Comparison of ENCODE assay signal across 32 cellular contexts in the genomic region with DNA sequence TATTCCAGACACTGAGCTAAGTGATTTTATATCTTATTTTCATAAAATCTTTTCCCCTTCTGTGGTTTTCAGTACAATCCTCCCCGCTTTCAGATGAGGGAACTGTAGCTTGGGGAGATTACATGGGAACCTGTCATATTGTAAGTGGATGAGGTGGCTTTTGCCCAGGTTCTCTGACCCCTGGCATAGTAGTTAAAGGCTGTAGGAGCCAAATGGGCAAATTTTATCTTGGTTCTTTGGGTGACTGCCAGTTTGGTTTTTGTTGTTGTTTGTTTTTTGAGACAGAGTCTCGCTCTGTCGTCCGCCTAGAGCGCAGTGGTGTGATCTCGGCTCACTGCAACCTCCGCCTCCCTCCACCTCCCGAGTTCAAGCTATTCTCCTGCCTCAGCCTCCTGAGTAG.
"Had no signal": no experiment of that assay in that cellular context is flagged by ENCODE, and none has a peak within 500 bp of the region (broad histone marks: within the 10 kb centered on the region; RNA-seq: fewer than 3 reads in every experiment).

No MANE protein-coding gene starts in this region.

- ATAC-seq: activated CD8-positive, alpha-beta T cell treated with anti-CD3 and anti-CD28 coated beads for 36 hours; activated naive CD4-positive, alpha-beta T cell treated with anti-CD3 and anti-CD28 coated beads, Interleukin-2, amount 50 U/mL, for 72 hours; activated T-cell treated with anti-CD3 and anti-CD28 coated beads, Interleukin-2, amount 50 U/mL, for 4 hours; activated T-cell treated with anti-CD3 and anti-CD28 coated beads, Interleukin-2, amount 50 U/mL, for 72 hours; activated T-helper 17 cell treated with anti-CD3 and anti-CD28 coated beads, Interleukin-2, amount 50 U/mL, for 72 hours; body of pancreas had no signal

- H3K4me3 ChIP-seq: adrenal gland, body of pancreas, breast epithelium had no signal

- DNase-seq: activated B cell treated with CpG ODN at 0.5 μM for 24 hours; activated CD4-positive, alpha-beta memory T cell treated with anti-CD3 and anti-CD28 coated beads for 36 hours; activated CD4-positive, alpha-beta T cell treated with anti-CD3 and anti-CD28 coated beads for 4 hours; activated CD4-positive, alpha-beta T cell treated with anti-CD3 and anti-CD28 coated beads, Interleukin-2, amount 10 ng/mL, durations not matched to agents 24 days and 14 days; activated CD4-positive, alpha-beta T cell treated with anti-CD3 and anti-CD28 coated beads, Interleukin-2, amount 50 U/mL, for 1 hour; activated CD4-positive, alpha-beta T cell treated with anti-CD3 and anti-CD28 coated beads, Interleukin-2, amount 50 U/mL, for 4 hours; activated CD4-positive, CD25-positive, alpha-beta regulatory T cell treated with anti-CD3 and anti-CD28 coated beads, Interleukin-2, amount 50 U/mL, for 72 hours; activated CD8-positive, alpha-beta memory T cell treated with anti-CD3 and anti-CD28 coated beads, Interleukin-2, amount 50 U/mL, for 4 hours; activated CD8-positive, alpha-beta T cell treated with anti-CD3 and anti-CD28 coated beads for 36 hours; activated effector memory CD4-positive, alpha-beta T cell treated with anti-CD3 and anti-CD28 coated beads, Interleukin-2, amount 50 U/mL, for 16 hours; activated gamma-delta T cell treated with Interleukin-2 at 50 U/mL for 16 hours; activated naive CD4-positive, alpha-beta T cell; activated naive CD4-positive, alpha-beta T cell treated with anti-CD3 and anti-CD28 coated beads for 36 hours; activated naive CD4-positive, alpha-beta T cell treated with anti-CD3 and anti-CD28 coated beads, Interleukin-2, amount 50 U/mL, for 16 hours; activated naive CD8-positive, alpha-beta T cell treated with anti-CD3 and anti-CD28 coated beads for 36 hours; activated T-cell treated with anti-CD3 and anti-CD28 coated beads for 4 hours; activated T-cell treated with anti-CD3 and anti-CD28 coated beads, Interleukin-2, amount 50 U/mL, for 1 hour; activated T-cell treated with anti-CD3 and anti-CD28 coated beads, Interleukin-2, amount 50 U/mL, for 4 hours; activated T-cell treated with anti-CD3 and anti-CD28 coated beads, Interleukin-2, amount 50 U/mL, for 72 hours; adrenal gland; amniotic stem cell; aorta; body of pancreas; brain microvascular endothelial cell; central memory CD4-positive, alpha-beta T cell; T-helper 1 cell; T-helper 2 cell; T-helper 9 cell had no signal

- H3K36me3 ChIP-seq: adrenal gland, brain microvascular endothelial cell, breast epithelium had no signal

- H3K27me3 ChIP-seq: adrenal gland, body of pancreas, brain microvascular endothelial cell, breast epithelium had no signal

- H3K9me3 ChIP-seq: adrenal gland, body of pancreas, breast epithelium had no signal

- H3K27ac ChIP-seq: adrenal gland, body of pancreas, brain microvascular endothelial cell, breast epithelium, VCaP had no signal

- H3K4me1 ChIP-seq: adrenal gland, body of pancreas, breast epithelium had no signal
